ENCODE assay signal across 9 cellular contexts in the genomic region with DNA sequence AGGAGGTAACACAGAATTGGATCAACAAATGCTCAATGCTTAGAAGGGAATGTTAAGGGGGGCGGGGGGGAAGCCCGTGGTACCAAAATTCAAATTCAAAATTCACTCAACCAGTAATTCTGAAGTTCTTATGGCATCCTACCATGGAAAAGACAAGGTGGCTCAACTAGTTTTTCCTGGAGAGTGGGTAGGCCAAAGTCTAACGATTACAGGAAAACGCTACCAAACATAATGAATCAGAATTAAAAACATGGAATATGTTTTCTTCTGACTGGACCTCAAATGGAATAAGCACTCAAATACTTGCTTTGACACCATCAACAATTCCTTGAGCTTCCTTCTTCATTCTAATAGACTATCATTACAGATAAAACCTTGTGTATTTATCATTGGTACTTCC. TPM values are rescaled to one million over a fixed set of nuclear protein-coding genes. Genes with fewer than 3 reads are reported as not detected.
DNase-seq lines count a peak whose midpoint lies in the region; ATAC-seq and TF ChIP-seq lines count a peak whose summit lies in the region.
"Had no signal": no experiment of that assay in that cellular context is flagged by ENCODE, and none has a peak within 500 bp of the region (broad histone marks: within the 10 kb centered on the region; RNA-seq: fewer than 3 reads in every experiment).

No MANE protein-coding gene starts in this region.

- intact Hi-C loops in activated CD8-positive, alpha-beta T cell treated with anti-CD3 and anti-CD28 coated beads for 36 hours (cut with micrococcal nuclease), result loop anchor here (5.0 to 10.0 kb wide), 2 partner anchors 36 to 78 kb away; partner anchors contain the start of genes ATP5F1B and PTGES3
- intact Hi-C loops in right cardiac atrium (cut with DNase I), result loop anchor here in 1 of 4 donors (5.0 kb wide), 1 partner anchor 36 kb away; the partner anchor contains the start of gene PTGES3
- intact Hi-C loops in spleen (cut with DNase I; ENCODE audit: low total_unique reads), result loop anchor here (2.0 kb wide), 1 partner anchor 28 kb away; no protein-coding TSS in a partner anchor

- H3K27ac ChIP-seq in right cardiac atrium (ENCODE audit: low read length) (no peak overlapping the region), spleen (peak overlapping the region in 6 of 8 donors; percentile 25 to 98 (median 95)), Peyer's patch (peak overlapping the region in 1 of 4 donors; percentile 6)

- H3K36me3 ChIP-seq in spleen, result peaks cover 0 to 54% (median 21%) of the 10 kb centered on the region in 6 donors
- peaks cover 0 to 40% (median 0%) of the 10 kb centered on the region in 3 donors for H3K36me3 ChIP-seq in Peyer's patch

- no peak overlapping the region for H3K27ac Mint-ChIP-seq in T-helper 2 cell treated with Interferon-gamma antibody and Interleukin-4, amounts not matched to agents 5 μg/mL and 100 μg/mL, for 36 hours
- peak overlapping the region; percentile 99 for H3K27ac Mint-ChIP-seq in activated CD8-positive, alpha-beta T cell treated with anti-CD3 and anti-CD28 coated beads for 36 hours

- POLR2A ChIA-PET in activated CD8-positive, alpha-beta T cell treated with anti-CD3 and anti-CD28 coated beads for 36 hours (lab: Charles Lee), result interaction anchor here (0.7 to 4.3 kb wide), 7 partner anchors 11 to 98 kb away, joined by 3 to 45 read pairs (median 5); partner anchors contain the start of genes ATP5F1B, PRIM1 and PTGES3

- H3K4me1 ChIP-seq in right cardiac atrium (ENCODE audit: control insufficient read depth, insufficient read depth, low read length) (peaks cover 30% of the 10 kb centered on the region), spleen (peaks cover 50 to 80% (median 67%) of the 10 kb centered on the region in 6 donors), Peyer's patch (peaks cover 0 to 61% (median 33%) of the 10 kb centered on the region in 4 donors)

- no peaks in the 10 kb centered on the region for H3K9me3 Mint-ChIP-seq in T-helper 2 cell treated with Interferon-gamma antibody and Interleukin-4, amounts not matched to agents 5 μg/mL and 100 μg/mL, for 36 hours
- H3K9me3 Mint-ChIP-seq in activated CD8-positive, alpha-beta T cell treated with anti-CD3 and anti-CD28 coated beads for 36 hours, result no peaks in the 10 kb centered on the region

- H3K9me3 ChIP-seq in right cardiac atrium (ENCODE audit: control insufficient read depth, low read length) (no peaks in the 10 kb centered on the region), spleen (no peaks in the 10 kb centered on the region), Peyer's patch (no peaks in the 10 kb centered on the region)

- ATAC-seq in activated CD8-positive, alpha-beta T cell treated with anti-CD3 and anti-CD28 coated beads for 36 hours, result no peak
- ATAC-seq in right cardiac atrium, result no peak

- H3K36me3 Mint-ChIP-seq in T-helper 2 cell treated with Interferon-gamma antibody and Interleukin-4, amounts not matched to agents 5 μg/mL and 100 μg/mL, for 36 hours (ENCODE audit: low read depth), result peaks cover 75% of the 10 kb centered on the region
- peaks cover 81% of the 10 kb centered on the region for H3K36me3 Mint-ChIP-seq in activated CD8-positive, alpha-beta T cell treated with anti-CD3 and anti-CD28 coated beads for 36 hours (ENCODE audit: low read depth)

- H3K4me1 Mint-ChIP-seq in T-helper 2 cell treated with Interferon-gamma antibody and Interleukin-4, amounts not matched to agents 5 μg/mL and 100 μg/mL, for 36 hours (ENCODE audit: low read depth), result peaks cover 56% of the 10 kb centered on the region
- H3K4me1 Mint-ChIP-seq in activated CD8-positive, alpha-beta T cell treated with anti-CD3 and anti-CD28 coated beads for 36 hours (ENCODE audit: low read depth), result peaks cover 58% of the 10 kb centered on the region

- no peak for TF ChIP-seq POLR2A in spleen (IDR thresholded peaks at IDR 0.05)
- TF ChIP-seq POLR2A in Peyer's patch (IDR thresholded peaks at IDR 0.05), result no peak

- 53% methylated on average over 4 of the region's 4 CpGs for WGBS in right cardiac atrium
- 45 to 88% (median 64%) methylated on average over 4 of the region's 4 CpGs for WGBS in spleen, 5 donors

- H3K4me3 ChIP-seq in right cardiac atrium (ENCODE audit: low read length) (peak overlapping the region; percentile 89), spleen (peak overlapping the region in 6 of 8 donors; percentile 2 to 98 (median 72)), Peyer's patch (peak overlapping the region in 2 of 4 donors; percentile 86 to 93)

- no peaks in the 10 kb centered on the region for H3K27me3 ChIP-seq in right cardiac atrium (ENCODE audit: control insufficient read depth, insufficient read depth)
- H3K27me3 ChIP-seq in spleen (replicated peaks in 1 of 7), result no peaks in the 10 kb centered on the region
- H3K27me3 ChIP-seq in Peyer's patch, result no peaks in the 10 kb centered on the region

- DNase-seq in T-helper 2 cell treated with Interferon-gamma antibody and Interleukin-4, amounts not matched to agents 5 μg/mL and 100 μg/mL, for 36 hours (ENCODE audit: low spot score), result no peak
- DNase-seq in T-helper 2 cell (no peak), right cardiac atrium (no peak), spleen (no peak), Peyer's patch (no peak), middle frontal gyrus (ENCODE audit: extremely low spot score, low spot score) (no peak), NCI-H1417 (lab: John Stamatoyannopoulos, UW) (no peak)
- DNase-seq in activated CD8-positive, alpha-beta T cell treated with anti-CD3 and anti-CD28 coated beads for 36 hours, result no peak
- DNase-seq: stimulated activated CD4-positive, alpha-beta T cell treated with anti-CD3 and anti-CD28 coated beads, Interleukin-15, amount 100 ng/mL, for 24 hours had no signal

- CTCF ChIA-PET in activated CD8-positive, alpha-beta T cell treated with anti-CD3 and anti-CD28 coated beads for 36 hours (lab: Charles Lee), result interaction anchor here (1.2 kb wide), 1 partner anchor 10 kb away, joined by 4 read pairs; no protein-coding TSS in a partner anchor

- H3K4me3 Mint-ChIP-seq in T-helper 2 cell treated with Interferon-gamma antibody and Interleukin-4, amounts not matched to agents 5 μg/mL and 100 μg/mL, for 36 hours, result peak overlapping the region; percentile 95
- peak overlapping the region; percentile 98 for H3K4me3 Mint-ChIP-seq in activated CD8-positive, alpha-beta T cell treated with anti-CD3 and anti-CD28 coated beads for 36 hours

- H3K27me3 Mint-ChIP-seq in T-helper 2 cell treated with Interferon-gamma antibody and Interleukin-4, amounts not matched to agents 5 μg/mL and 100 μg/mL, for 36 hours (ENCODE audit: low read depth), result no peaks in the 10 kb centered on the region
- no peaks in the 10 kb centered on the region for H3K27me3 Mint-ChIP-seq in activated CD8-positive, alpha-beta T cell treated with anti-CD3 and anti-CD28 coated beads for 36 hours

- no peak for TF ChIP-seq CTCF in activated CD8-positive, alpha-beta T cell treated with anti-CD3 and anti-CD28 coated beads for 36 hours (IDR thresholded peaks at IDR 0.05)
- no peak for TF ChIP-seq CTCF in spleen (IDR thresholded peaks at IDR 0.05 in 8 of 11, conservative IDR thresholded peaks at IDR 0.05 in 3 of 11)
- TF ChIP-seq CTCF in Peyer's patch (IDR thresholded peaks at IDR 0.05), result no peak

RNA-seq across cellular contexts. Expression of gene NACA, which starts 2.3 kb away (rescaled TPM):
- 1,000 to 10,000 TPM; 1,203 to 1,221 TPM for total RNA-seq in activated CD8-positive, alpha-beta T cell treated with anti-CD3 and anti-CD28 coated beads for 36 hours
- total RNA-seq in right cardiac atrium (100 to 1,000 TPM; 541 to 618 (median 568) TPM), spleen (100 to 1,000 TPM; 535 to 885 (median 701) TPM), Peyer's patch (100 to 1,000 TPM; 313 to 793 (median 416) TPM)
- polyA plus RNA-seq in right cardiac atrium (852 TPM), spleen (1,000 to 10,000 TPM; 1,928 to 3,231 (median 2,748) TPM)

RNA-seq across cellular contexts. Expression of gene PRIM1, which starts 29.3 kb away (rescaled TPM):
- 10 to 100 TPM; 80.3 to 86.7 TPM for total RNA-seq in activated CD8-positive, alpha-beta T cell treated with anti-CD3 and anti-CD28 coated beads for 36 hours
- total RNA-seq in right cardiac atrium (1 to 10 TPM; 3.1 to 5.1 (median 4.4) TPM), spleen (10 to 100 TPM; 10.1 to 23.0 (median 11.4) TPM), Peyer's patch (10 to 100 TPM in 1 of 4 donors, 1 to 10 TPM in 3; 3.4 to 38.0 (median 5.7) TPM)
- polyA plus RNA-seq in right cardiac atrium (2.9 TPM), spleen (10 to 100 TPM in 1 of 3 donors, 1 to 10 TPM in 2; 5.2 to 10.0 (median 8.1) TPM)

RNA-seq across cellular contexts. Expression of gene PTGES3, which starts 34.7 kb away (rescaled TPM):
- 100 to 1,000 TPM; 381 to 406 TPM for total RNA-seq in activated CD8-positive, alpha-beta T cell treated with anti-CD3 and anti-CD28 coated beads for 36 hours
- 100 to 1,000 TPM; 127 to 176 (median 150) TPM for total RNA-seq in right cardiac atrium
- polyA plus RNA-seq in right cardiac atrium, result 116 TPM
- total RNA-seq in spleen, result 100 to 1,000 TPM in 5 of 7 donors, 10 to 100 TPM in 2; 84.1 to 163 (median 133) TPM
- polyA plus RNA-seq in spleen, result 100 to 1,000 TPM in 2 of 3 donors, 10 to 100 TPM in 1; 80.6 to 154 (median 114) TPM
- total RNA-seq in Peyer's patch, result 10 to 100 TPM; 50.6 to 95.7 (median 67.3) TPM

RNA-seq across cellular contexts. Expression of gene HSD17B6, which starts 40.3 kb away (rescaled TPM):
- total RNA-seq in activated CD8-positive, alpha-beta T cell treated with anti-CD3 and anti-CD28 coated beads for 36 hours, result 1 to 10 TPM in 1 of 2 experiments, under 1 TPM in 1; 0.81 to 1.8 TPM
- total RNA-seq in right cardiac atrium (under 1 TPM in 2 of 4 donors, not detected in 2; 0.49 to 0.64 TPM), spleen (10 to 100 TPM; 13.7 to 93.4 (median 61.5) TPM), Peyer's patch (1 to 10 TPM in 1 of 4 donors, not detected in 3; 2.5 TPM)
- polyA plus RNA-seq in right cardiac atrium (0.50 TPM), spleen (10 to 100 TPM in 2 of 3 donors, 1 to 10 TPM in 1; 6.4 to 40.0 (median 13.3) TPM)
